ENCODE assay signal across 8 cellular contexts in genomic region chr9:129436751-129437625, GRCh38.
DNase-seq lines count a peak whose midpoint lies in the region; ATAC-seq and TF ChIP-seq lines count a peak whose summit lies in the region.

No MANE protein-coding gene starts in this region.

- H3K27ac ChIP-seq in CD8-positive, alpha-beta memory T cell (ENCODE audit: low read depth, low read length) = no peak overlapping the region

- H3K27me3 Mint-ChIP-seq in CD8-positive, alpha-beta memory T cell = peaks cover 43 to 49% of the 10 kb centered on the region in 2 donors
- peaks cover 42% of the 10 kb centered on the region for H3K27me3 Mint-ChIP-seq in nephron (ENCODE audit: low read depth)

- TF ChIP-seq CTCF in fibroblast of pulmonary artery (IDR thresholded peaks at IDR 0.05; ENCODE audit: low read length, missing control alignments) (no peak), nephron (IDR thresholded peaks at IDR 0.05; ENCODE audit: unreplicated experiment in 3 of 3) (no peak)

- POLR2A ChIA-PET in CD8-positive, alpha-beta memory T cell (lab: Charles Lee) = interaction anchor here (0.6 to 2.3 kb wide), 7 partner anchors 22 to 216 kb away, joined by 3 to 13 read pairs (median 4); no protein-coding TSS in a partner anchor

- H3K4me3 ChIP-seq in CD8-positive, alpha-beta memory T cell (ENCODE audit: low read length) = peak overlapping the region; percentile 50
- peak overlapping the region; percentile 54 for H3K4me3 ChIP-seq in fibroblast of pulmonary artery (replicated peaks; ENCODE audit: low read depth, low read length)

- H3K36me3 ChIP-seq in CD8-positive, alpha-beta memory T cell (ENCODE audit: insufficient read depth, low read length) = no peaks in the 10 kb centered on the region

- peaks cover 19% of the 10 kb centered on the region for H3K4me1 ChIP-seq in CD8-positive, alpha-beta memory T cell (ENCODE audit: insufficient read depth, low read length)

- peak overlapping the region in 7 of 8 donors; percentile 3 to 92 (median 85) for H3K27ac Mint-ChIP-seq in CD8-positive, alpha-beta memory T cell
- H3K27ac Mint-ChIP-seq in nephron = peak overlapping the region; percentile 73 to 83 (median 76)

- H3K36me3 Mint-ChIP-seq in CD8-positive, alpha-beta memory T cell = peaks cover 0 to 2% (median 0%) of the 10 kb centered on the region in 3 donors
- no peaks in the 10 kb centered on the region for H3K36me3 Mint-ChIP-seq in nephron (ENCODE audit: low read depth)

- H3K4me3 Mint-ChIP-seq in CD8-positive, alpha-beta memory T cell = peak overlapping the region; percentile 74 to 90 (median 86)
- H3K4me3 Mint-ChIP-seq in nephron = peak overlapping the region; percentile 69 to 74 (median 72)

- peaks cover 0 to 2% (median 0%) of the 10 kb centered on the region in 5 donors for H3K9me3 Mint-ChIP-seq in CD8-positive, alpha-beta memory T cell
- H3K9me3 Mint-ChIP-seq in nephron = no peaks in the 10 kb centered on the region

- peak in 4 of 5 donors; percentile 8 to 67 (median 40) for DNase-seq in CD8-positive, alpha-beta memory T cell
- peak; percentile 35 for DNase-seq in NCI-H1105 (lab: John Stamatoyannopoulos, UW)
- peak; percentile 20 for DNase-seq in activated T-helper 1 cell treated with Interleukin-2 at 50 U/mL for 16 hours (ENCODE audit: low read depth)
- DNase-seq in fibroblast of pulmonary artery (ENCODE audit: low read depth) = peak; percentile 74
- DNase-seq in SKM-1 treated with dmso at 0.1 percent for 144 hours (lab: John Stamatoyannopoulos, UW; ENCODE audit: unreplicated experiment) = no peak

- ATAC-seq in HG02938 (IDR thresholded peaks at IDR 0.05; ENCODE audit: unreplicated experiment) (no peak), GM21367 (IDR thresholded peaks at IDR 0.05; ENCODE audit: unreplicated experiment) (no peak)

- peaks cover 29% of the 10 kb centered on the region for H3K27me3 ChIP-seq in CD8-positive, alpha-beta memory T cell (ENCODE audit: insufficient read depth, low read length, poor library complexity, severe bottlenecking)

- H3K4me1 Mint-ChIP-seq in CD8-positive, alpha-beta memory T cell = peaks cover 21 to 38% (median 25%) of the 10 kb centered on the region in 3 donors
- peaks cover 69% of the 10 kb centered on the region for H3K4me1 Mint-ChIP-seq in nephron

- H3K9me3 ChIP-seq in CD8-positive, alpha-beta memory T cell (ENCODE audit: low read length) = no peaks in the 10 kb centered on the region

- CTCF ChIA-PET in CD8-positive, alpha-beta memory T cell (lab: Charles Lee) = interaction anchor here (0.8 to 2.6 kb wide), 6 partner anchors 11 to 262 kb away, joined by 3 to 11 read pairs (median 5); partner anchors contain the start of gene IER5L
